In genomic region chr3:101897013-101897412, GRCh38 we compare ENCODE assay signal across 33 cellular contexts.
"Had no signal": no experiment of that assay in that cellular context is flagged by ENCODE, and none has a peak within 500 bp of the region (broad histone marks: within the 10 kb centered on the region; RNA-seq: fewer than 3 reads in every experiment).

No MANE protein-coding gene starts in this region.

- H3K9ac ChIP-seq: KMS-11 had no signal

- H3K36me3 ChIP-seq: MG63 had no signal

- H3K27ac ChIP-seq: KMS-11 had no signal

- H3K4me3 ChIP-seq: MG63 had no signal

- H3K4me2 ChIP-seq: KMS-11 had no signal

- DNase-seq: Kasumi-1, MG63, MM.1S, MV-4-11, NCI-H1048, NCI-H1092, NCI-H1092 treated with DMSO at 0.1 percent for 48 hours, NCI-H1105, NCI-H1105 treated with DMSO at 0.1 percent for 48 hours, NCI-H1417, NCI-H1417 treated with DMSO at 0.1 percent for 48 hours, NCI-H1436, NCI-H1436 treated with DMSO at 0.1 percent for 48 hours, NCI-H146, NCI-H1694, NCI-H187, NCI-H187 treated with DMSO at 0.1 percent for 48 hours, NCI-H1930, NCI-H2029, NCI-H2029 treated with DMSO at 0.1 percent for 48 hours, NCI-H2081, NCI-H2081 treated with DMSO at 0.1 percent for 48 hours, NCI-H2107, NCI-H2171, NCI-H2171 treated with DMSO at 0.1 percent for 48 hours, NCI-H2227 treated with DMSO at 0.1 percent for 48 hours, NCI-H226, NCI-H345, NCI-H446, NCI-H446 treated with DMSO at 0.1 percent for 48 hours, NCI-H510A, NCI-H510A treated with DMSO at 0.1 percent for 48 hours had no signal

- H3K27me3 ChIP-seq: MG63 had no signal
